In genomic region chr11:57482782-57483569, GRCh38 we compare ENCODE assay signal across 9 cellular contexts. TPM values are rescaled to one million over a fixed set of nuclear protein-coding genes. Genes with fewer than 3 reads are reported as not detected.
A peak's percentile ranks its signal among the peaks of the same experiment; 100 is the strongest.
DNase-seq lines count a peak whose midpoint lies in the region; ATAC-seq, FAIRE-seq and TF ChIP-seq lines count a peak whose summit lies in the region.
"Had no signal": no experiment of that assay in that cellular context is flagged by ENCODE, and none has a peak within 500 bp of the region (broad histone marks: within the 10 kb centered on the region; RNA-seq: fewer than 3 reads in every experiment).

No MANE protein-coding gene starts in this region.

- H2AFZ ChIP-seq in H1 (ENCODE audit: low read length), result no peak overlapping the region

- H2BK5ac ChIP-seq in H1 (ENCODE audit: low read depth, low read length), result peak overlapping the region; percentile 66; the same call in 1 of the 2 replicates

- H3K4me1 Mint-ChIP-seq in nephron progenitor cell, result peaks cover 59% of the 10 kb centered on the region

- no peak overlapping the region for H2AK5ac ChIP-seq in H1 (ENCODE audit: low read depth, low read length)

- H3K36me3 ChIP-seq in H1 (ENCODE audit: control insufficient read depth in 2 of 4, insufficient read depth in 4 of 4, low read length in 3 of 4) (peaks cover 0 to 9% (median 1%) of the 10 kb centered on the region in 4 experiments; a peak in 3 of 8 replicates), tibial nerve (peaks cover 0 to 42% (median 0%) of the 10 kb centered on the region in 3 donors)

- no peak overlapping the region for H3K27ac ChIP-seq in H1 (ENCODE audit: low read depth, low read length)
- H3K27ac ChIP-seq in tibial nerve, result no peak overlapping the region
- H3K27ac ChIP-seq: C4-2B had no signal

- H3K9ac ChIP-seq in H1 (replicated peaks in 1 of 4; ENCODE audit: extremely low read depth in 1 of 4, low read depth in 3 of 4, low read length in 3 of 4), result peak overlapping the region in 3 of 4 experiments; percentile 4 to 50 (median 5); a peak in 2 of 7 replicates

- no peak overlapping the region for H3K4ac ChIP-seq in H1 (replicated peaks; ENCODE audit: insufficient read length, low read depth, low read length)

- H2BK120ac ChIP-seq in H1 (replicated peaks; ENCODE audit: low read depth, low read length), result peak overlapping the region; percentile 67

- H4K5ac ChIP-seq in H1 (ENCODE audit: insufficient read length, low read depth, low read length), result no peak overlapping the region

- peak overlapping the region; percentile 44 to 78 (median 60) for H3K4me3 ChIP-seq in H1 (ENCODE audit: extremely low read depth in 1 of 4, insufficient read depth in 2 of 4, low read depth in 3 of 4, low read length in 4 of 4)
- H3K4me3 ChIP-seq in tibial nerve, result peak overlapping the region in 2 of 4 donors; percentile 18 to 21

- H3K56ac ChIP-seq in H1 (replicated peaks; ENCODE audit: insufficient read length, low read depth, low read length), result no peak overlapping the region

- peaks cover 8% of the 10 kb centered on the region; the same call in 1 of the 2 replicates for H3K23me2 ChIP-seq in H1 (ENCODE audit: low read depth, low read length)

- POLR2A ChIA-PET in H1 (lab: Charles Lee; ENCODE audit: partially characterized antibody), result interaction anchor here (0.6 to 11.2 kb wide), 19 partner anchors 10 to 169 kb away, joined by 3 to 141 read pairs (median 7); partner anchors contain the start of genes RTN4RL2, SLC43A1 and TNKS1BP1

- H3K27me3 Mint-ChIP-seq in nephron progenitor cell (ENCODE audit: low read depth, poor library complexity), result peaks cover 27% of the 10 kb centered on the region

- no peak overlapping the region for H3K14ac ChIP-seq in H1 (ENCODE audit: insufficient read length)

- H3K4me1 ChIP-seq in H1 (replicated peaks in 1 of 4; ENCODE audit: control insufficient read depth in 3 of 4, insufficient read depth in 4 of 4, low read length in 3 of 4), result peaks cover 2 to 19% (median 6%) of the 10 kb centered on the region in 4 experiments
- H3K4me1 ChIP-seq in tibial nerve, result peaks cover 0 to 27% (median 13%) of the 10 kb centered on the region in 4 donors

- H3K27me3 ChIP-seq in H1 (replicated peaks in 1 of 4; ENCODE audit: control insufficient read depth in 3 of 4, extremely low read depth in 1 of 4, insufficient read depth in 3 of 4, low read length in 3 of 4) (peaks cover 0 to 13% (median 10%) of the 10 kb centered on the region in 4 experiments; a peak in 5 of 7 replicates), tibial nerve (peaks cover 0 to 52% of the 10 kb centered on the region in 2 donors)

- peak overlapping the region; percentile 89; the same call in 1 of the 2 replicates for H2BK15ac ChIP-seq in H1 (ENCODE audit: low read length)

- no peaks in the 10 kb centered on the region for H3K79me1 ChIP-seq in H1 (ENCODE audit: low read depth, low read length)

- WGBS in H1 (ENCODE audit: extremely low coverage in 1 of 2, insufficient coverage in 1 of 2, insufficient read length in 1 of 2, insufficient replicate concordance in 2 of 2, low coverage in 1 of 2, low lambda C conversion rate in 2 of 2, missing lambda C conversion rate in 1 of 2), 2 experiments, result 4% methylated on average over 37 of the region's 52 CpGs; no CpG with 5 or more reads in 1 of the 2 experiments
- 3% methylated on average over 22 to 27 of the region's 52 CpGs for WGBS in tibial nerve, 2 donors

- CTCF ChIA-PET in H1 (lab: Charles Lee; ENCODE audit: partially characterized antibody), result interaction anchor here (0.6 to 33.7 kb wide), 24 partner anchors 10 to 227 kb away, joined by 3 to 1146 read pairs (median 4); partner anchors contain the start of genes RTN4RL2, SLC43A1, SMTNL1 and TIMM10

- H4K8ac ChIP-seq in H1 (ENCODE audit: extremely low read depth, insufficient read depth, low read length), result peak overlapping the region; percentile 4; the same call in 1 of the 2 replicates

- peak; percentile 65 to 74 for TF ChIP-seq RAD21 in H1 (IDR thresholded peaks at IDR 0.05 in 1 of 2, conservative IDR thresholded peaks at IDR 0.05 in 1 of 2; ENCODE audit: low read depth in 2 of 2, low read length in 2 of 2)

- H3K79me2 ChIP-seq in H1 (ENCODE audit: control insufficient read depth in 1 of 2, insufficient read depth in 2 of 2, low read length in 2 of 2), result no peaks in the 10 kb centered on the region

- H3K36me3 Mint-ChIP-seq in nephron progenitor cell (ENCODE audit: low read depth), result peaks cover 9% of the 10 kb centered on the region

- peaks cover 0 to 1% of the 10 kb centered on the region in 2 experiments for H4K20me1 ChIP-seq in H1 (replicated peaks in 1 of 2; ENCODE audit: control insufficient read depth in 1 of 2, insufficient read depth in 2 of 2, low read length in 2 of 2)

- DNase-seq in NCI-H1417 (lab: John Stamatoyannopoulos, UW), result peak in 2 of 3 experiments; percentile 76 to 77
- DNase-seq in NCI-H1417 treated with DMSO at 0.1 percent for 48 hours (lab: John Stamatoyannopoulos, UW), result no peak
- peak; percentile 58 for DNase-seq in NCI-H1092 treated with DMSO at 0.1 percent for 48 hours (lab: John Stamatoyannopoulos, UW)
- peak; percentile 65 to 72 for DNase-seq in activated CD4-positive, alpha-beta T cell treated with anti-CD3 and anti-CD28 coated beads, Interleukin-2, amount 50 U/mL, for 48 hours
- DNase-seq in H1 (ENCODE audit: low read depth in 1 of 2, low spot score in 2 of 2), result peak in 1 of 2 experiments; percentile 91
- DNase-seq in nephron progenitor cell, result peak; percentile 88
- DNase-seq in tibial nerve (ENCODE audit: low spot score in 2 of 2), result no peak

- TF ChIP-seq CTCF in H1 (IDR thresholded peaks at IDR 0.05; ENCODE audit: control extremely low read depth in 1 of 3, insufficient read depth in 1 of 3, low read depth in 1 of 3, low read length in 3 of 3) (peak; percentile 84 to 92 (median 91)), nephron progenitor cell (IDR thresholded peaks at IDR 0.05) (peak; percentile 77), tibial nerve (IDR thresholded peaks at IDR 0.05) (peak; percentile 43 to 69 (median 54))

- TF ChIP-seq EP300 in H1 (IDR thresholded peaks at IDR 0.05; ENCODE audit: borderline replicate concordance in 1 of 2, low read depth in 2 of 2, low read length in 2 of 2), result peak in 1 of 2 experiments; percentile 60; a peak in 1 of 3 replicates
- TF ChIP-seq EP300 in tibial nerve (IDR thresholded peaks at IDR 0.05), result no peak

- H3K9me3 Mint-ChIP-seq in nephron progenitor cell, result no peaks in the 10 kb centered on the region

- ATAC-seq in GM21786 (IDR thresholded peaks at IDR 0.05; ENCODE audit: unreplicated experiment), result no peak

- peak overlapping the region; percentile 48; the same call in 1 of the 2 replicates for H2BK20ac ChIP-seq in H1 (ENCODE audit: low read length)

- H3K27ac Mint-ChIP-seq in nephron progenitor cell, result no peak overlapping the region

- no peak overlapping the region for H3K23ac ChIP-seq in H1 (ENCODE audit: insufficient read length)

- H4K91ac ChIP-seq in H1 (replicated peaks; ENCODE audit: insufficient read length, low read length), result peak overlapping the region; percentile 41

- H3K4me2 ChIP-seq in H1 (ENCODE audit: insufficient read depth in 1 of 2, low read depth in 2 of 2, low read length in 2 of 2), result peak overlapping the region; percentile 83 to 86

- 0 out of 2 replicates have a peak overlapping the region, but pooled peaks have one; percentile 60 for H2BK12ac ChIP-seq in H1 (ENCODE audit: low read depth, low read length)

- no peaks in the 10 kb centered on the region for H3K9me3 ChIP-seq in H1 (ENCODE audit: insufficient read depth in 2 of 2, low read depth in 1 of 2, low read length in 1 of 2)
- H3K9me3 ChIP-seq in tibial nerve, result no peaks in the 10 kb centered on the region

- no peak for FAIRE-seq in H1 (lab: Jason Lieb, UNC)

- TF ChIP-seq POLR2A in H1 (IDR thresholded peaks at IDR 0.05; ENCODE audit: control extremely low read depth in 1 of 2, low read depth in 2 of 2, low read length in 2 of 2), result peak in 1 of 2 experiments; percentile 45; a peak in 1 of 3 replicates
- TF ChIP-seq POLR2A in tibial nerve (IDR thresholded peaks at IDR 0.05), result no peak

- peak overlapping the region; percentile 80 for H3K4me3 Mint-ChIP-seq in nephron progenitor cell

- H3K18ac ChIP-seq in H1 (ENCODE audit: extremely low read depth, low read length), result peak overlapping the region; percentile 93

RNA-seq across cellular contexts. Expression of gene RTN4RL2, which starts 22.6 kb away (rescaled TPM):
- 23.7 and 24.4 TPM in 2 replicates for total RNA-seq in H1 (2021; fragmentation: NEBNext Ultra II Directional; extraction: Animal tissue kit (Norgen Biotek cat#: 25700))
- polyA plus RNA-seq in H1 (2011; rRNA removed), result 11.4 and 17.3 TPM in 2 replicates
- polyA plus RNA-seq in H1 (2011; cell fraction: cytosol; rRNA removed), result 4.4 TPM
- 11.2 TPM for polyA plus RNA-seq in H1 (2011; cell fraction: nucleus; rRNA removed)
- 13.1 to 33.1 TPM (median 28.5 TPM) in 4 replicates for polyA plus RNA-seq in H1 (2012, experiment 1 of 2)
- polyA plus RNA-seq in H1 (2012, experiment 2 of 2), result 15.1 TPM
- 25.6 TPM for polyA plus RNA-seq in H1 (2013, experiment 1 of 2)
- polyA plus RNA-seq in H1 (2013, experiment 2 of 2), result 28.8 TPM
- polyA minus RNA-seq in H1 (2011; rRNA and poly(A)+ RNA removed), result 3.2 and 3.9 TPM in 2 replicates
- polyA minus RNA-seq in H1 (2011; cell fraction: cytosol; rRNA and poly(A)+ RNA removed), result 16.0 TPM
- 12.4 TPM for polyA minus RNA-seq in H1 (2011; cell fraction: nucleus; rRNA and poly(A)+ RNA removed)
- total RNA-seq in tibial nerve, result 1 to 10 TPM in 1 of 4 donors, under 1 TPM in 2, not detected in 1; 0.20 to 1.5 (median 0.42) TPM

RNA-seq across cellular contexts. Expression of gene SLC43A1, which starts 32.5 kb away (rescaled TPM):
- 30.1 and 34.5 TPM in 2 replicates for total RNA-seq in H1 (2021; fragmentation: NEBNext Ultra II Directional; extraction: Animal tissue kit (Norgen Biotek cat#: 25700))
- 58.0 and 79.5 TPM in 2 replicates for polyA plus RNA-seq in H1 (2011; rRNA removed)
- 51.3 TPM for polyA plus RNA-seq in H1 (2011; cell fraction: cytosol; rRNA removed)
- polyA plus RNA-seq in H1 (2011; cell fraction: nucleus; rRNA removed), result 92.4 TPM
- 27.7 to 39.6 TPM (median 34.4 TPM) in 4 replicates for polyA plus RNA-seq in H1 (2012, experiment 1 of 2)
- 34.6 TPM for polyA plus RNA-seq in H1 (2012, experiment 2 of 2)
- 25.5 TPM for polyA plus RNA-seq in H1 (2013, experiment 1 of 2)
- polyA plus RNA-seq in H1 (2013, experiment 2 of 2), result 27.2 TPM
- 54.4 and 66.2 TPM in 2 replicates for polyA minus RNA-seq in H1 (2011; rRNA and poly(A)+ RNA removed)
- 27.5 TPM for polyA minus RNA-seq in H1 (2011; cell fraction: cytosol; rRNA and poly(A)+ RNA removed)
- polyA minus RNA-seq in H1 (2011; cell fraction: nucleus; rRNA and poly(A)+ RNA removed), result 36.7 TPM
- 10 to 100 TPM; 35.8 to 47.3 (median 42.4) TPM for total RNA-seq in tibial nerve

RNA-seq across cellular contexts. Expression of gene TIMM10, which starts 47.6 kb away (rescaled TPM):
- total RNA-seq in H1 (2021; fragmentation: NEBNext Ultra II Directional; extraction: Animal tissue kit (Norgen Biotek cat#: 25700)), result 109 and 117 TPM in 2 replicates
- 208 and 227 TPM in 2 replicates for polyA plus RNA-seq in H1 (2011; rRNA removed)
- 230 TPM for polyA plus RNA-seq in H1 (2011; cell fraction: cytosol; rRNA removed)
- polyA plus RNA-seq in H1 (2011; cell fraction: nucleus; rRNA removed), result 119 TPM
- 158 to 185 TPM (median 175 TPM) in 4 replicates for polyA plus RNA-seq in H1 (2012, experiment 1 of 2)
- 187 TPM for polyA plus RNA-seq in H1 (2012, experiment 2 of 2)
- polyA plus RNA-seq in H1 (2013, experiment 1 of 2), result 152 TPM
- polyA plus RNA-seq in H1 (2013, experiment 2 of 2), result 158 TPM
- 71.3 and 73.7 TPM in 2 replicates for polyA minus RNA-seq in H1 (2011; rRNA and poly(A)+ RNA removed)
- 25.8 TPM for polyA minus RNA-seq in H1 (2011; cell fraction: cytosol; rRNA and poly(A)+ RNA removed)
- 40.7 TPM for polyA minus RNA-seq in H1 (2011; cell fraction: nucleus; rRNA and poly(A)+ RNA removed)
- 10 to 100 TPM; 20.2 to 51.6 (median 40.1) TPM for total RNA-seq in tibial nerve

RNA-seq across cellular contexts. Expression of gene SMTNL1, which starts 54.4 kb away (rescaled TPM):
- not detected in 2 replicates for total RNA-seq in H1 (2021; fragmentation: NEBNext Ultra II Directional; extraction: Animal tissue kit (Norgen Biotek cat#: 25700))
- polyA plus RNA-seq in H1 (2011; rRNA removed), result 0.13 and 0.18 TPM in 2 replicates
- 0.22 TPM for polyA plus RNA-seq in H1 (2011; cell fraction: cytosol; rRNA removed)
- 0.23 TPM for polyA plus RNA-seq in H1 (2011; cell fraction: nucleus; rRNA removed)
- polyA plus RNA-seq in H1 (2012, experiment 1 of 2), result 0.31 to 0.55 TPM (median 0.44 TPM) in 4 replicates
- 0.26 TPM for polyA plus RNA-seq in H1 (2012, experiment 2 of 2)
- 0.24 TPM for polyA plus RNA-seq in H1 (2013, experiment 1 of 2)
- 0.11 TPM for polyA plus RNA-seq in H1 (2013, experiment 2 of 2)
- not detected in 2 replicates for polyA minus RNA-seq in H1 (2011; rRNA and poly(A)+ RNA removed)
- not detected for polyA minus RNA-seq in H1 (2011; cell fraction: cytosol; rRNA and poly(A)+ RNA removed)
- polyA minus RNA-seq in H1 (2011; cell fraction: nucleus; rRNA and poly(A)+ RNA removed), result not detected
- total RNA-seq in tibial nerve, result not detected

RNA-seq across cellular contexts. Expression of gene SLC43A3, which starts 56.1 kb away (rescaled TPM):
- 31.8 and 32.5 TPM in 2 replicates for total RNA-seq in H1 (2021; fragmentation: NEBNext Ultra II Directional; extraction: Animal tissue kit (Norgen Biotek cat#: 25700))
- 61.1 and 67.8 TPM in 2 replicates for polyA plus RNA-seq in H1 (2011; rRNA removed)
- polyA plus RNA-seq in H1 (2011; cell fraction: cytosol; rRNA removed), result 38.7 TPM
- polyA plus RNA-seq in H1 (2011; cell fraction: nucleus; rRNA removed), result 34.0 TPM
- 26.9 to 34.2 TPM (median 30.5 TPM) in 4 replicates for polyA plus RNA-seq in H1 (2012, experiment 1 of 2)
- 26.5 TPM for polyA plus RNA-seq in H1 (2012, experiment 2 of 2)
- polyA plus RNA-seq in H1 (2013, experiment 1 of 2), result 40.8 TPM
- polyA plus RNA-seq in H1 (2013, experiment 2 of 2), result 41.0 TPM
- 56.9 and 59.9 TPM in 2 replicates for polyA minus RNA-seq in H1 (2011; rRNA and poly(A)+ RNA removed)
- polyA minus RNA-seq in H1 (2011; cell fraction: cytosol; rRNA and poly(A)+ RNA removed), result 17.5 TPM
- polyA minus RNA-seq in H1 (2011; cell fraction: nucleus; rRNA and poly(A)+ RNA removed), result 26.8 TPM
- 100 to 1,000 TPM in 2 of 4 donors, 10 to 100 TPM in 2; 42.2 to 110 (median 94.7) TPM for total RNA-seq in tibial nerve

Comparison
In these comparisons a context has a peak if more than half of its experiments do, and no peak if none do; other contexts are left out.
1. DNase-seq: peak in NCI-H1417 (2 of 3), NCI-H1092 treated with DMSO at 0.1 percent for 48 hours (single experiment), activated CD4-positive, alpha-beta T cell treated with anti-CD3 and anti-CD28 coated beads, Interleukin-2, amount 50 U/mL, for 48 hours (2 of 2) and nephron progenitor cell (single experiment); none in NCI-H1417 treated with DMSO at 0.1 percent for 48 hours (single experiment) and tibial nerve (0 of 2).
2. Peak in every context shown above with its lines, with median percentiles within 50 percentile points of each other: CTCF ChIP-seq.